ENCODE assay signal across 14 cellular contexts in genomic region chr3:29284578-29284977, GRCh38. TPM values are rescaled to one million over a fixed set of nuclear protein-coding genes. Genes with fewer than 3 reads are reported as not detected.
DNase-seq lines count a peak whose midpoint lies in the region; ATAC-seq, FAIRE-seq and TF ChIP-seq lines count a peak whose summit lies in the region.
"Had no signal": no experiment of that assay in that cellular context is flagged by ENCODE, and none has a peak within 500 bp of the region (broad histone marks: within the 10 kb centered on the region; RNA-seq: fewer than 3 reads in every experiment).

No MANE protein-coding gene starts in this region.

- no peak for TF ChIP-seq CTCF in GM12878 (IDR thresholded peaks at IDR 0.05 in 2 of 3, conservative IDR thresholded peaks at IDR 0.05 in 1 of 3; ENCODE audit: control insufficient read depth in 2 of 3, extremely low read depth in 1 of 3, insufficient read depth in 1 of 3, low read depth in 3 of 3, low read length in 3 of 3)
- no peak for TF ChIP-seq CTCF in gastroesophageal sphincter (IDR thresholded peaks at IDR 0.05)
- TF ChIP-seq CTCF in GM20000 (IDR thresholded peaks at IDR 0.05; ENCODE audit: extremely low read depth, missing control alignments) = no peak
- TF ChIP-seq CTCF in colonic mucosa (IDR thresholded peaks at IDR 0.05) = no peak

- no peak overlapping the region for H3K27ac ChIP-seq in CD4-positive, CD25-positive, alpha-beta regulatory T cell (ENCODE audit: insufficient read depth, low read length, poor library complexity, severe bottlenecking)
- H3K27ac ChIP-seq in GM12878 (ENCODE audit: control insufficient read depth, insufficient read depth) (no peak overlapping the region; the same call in 1 of the 2 replicates), gastroesophageal sphincter (peak overlapping the region in 2 of 4 donors; percentile 85 to 89), colonic mucosa (no peak overlapping the region)
- H3K27ac ChIP-seq: BLaER1 treated with 17β-estradiol and CSF1 and Interleukin-3, amounts not matched to agents 10 nM and 100 nM had no signal

- SMC1A ChIA-PET in GM12878 (lab: Charles Lee; ENCODE audit: uncharacterized antibody, unreplicated experiment) = interaction anchor here (1.0 to 15.7 kb wide), 10 partner anchors 15 to 122 kb away, joined by 3 to 307 read pairs (median 4); no protein-coding TSS in a partner anchor

- CTCF ChIA-PET in GM12878 (lab: Yijun Ruan, JAX) = interaction anchor here (0.6 to 1.4 kb wide), 3 partner anchors 35 to 48 kb away, joined by 3 to 4 read pairs (median 4); no protein-coding TSS in a partner anchor

- H3K27ac Mint-ChIP-seq in CD4-positive, CD25-positive, alpha-beta regulatory T cell = no peak overlapping the region

- no peaks in the 10 kb centered on the region for H3K27me3 Mint-ChIP-seq in CD4-positive, CD25-positive, alpha-beta regulatory T cell

- no peaks in the 10 kb centered on the region for H3K9me3 Mint-ChIP-seq in CD4-positive, CD25-positive, alpha-beta regulatory T cell
- H3K9me3 Mint-ChIP-seq: activated T-cell treated with anti-CD3 and anti-CD28 coated beads, Interleukin-2, amount 50 U/mL, for 4 hours; H9; WTC11 had no signal

- H3K4me2 ChIP-seq in GM12878 (ENCODE audit: control insufficient read depth, insufficient read depth) (0 out of 2 replicates have a peak overlapping the region, but pooled peaks have one; percentile 7), skeletal muscle satellite cell (ENCODE audit: low read length) (peak overlapping the region; percentile 83)

- intact Hi-C loops in GM12878 (cut with micrococcal nuclease; ENCODE audit: unreplicated experiment) (loop anchor here (5.0 to 10.0 kb wide), 3 partner anchors 143 to 403 kb away; no protein-coding TSS in a partner anchor), colonic mucosa (cut with DNase I) (no loop called here)

- FAIRE-seq in GM12878 (lab: Jason Lieb, UNC) = no peak

- peak overlapping the region in 3 of 4 donors; percentile 14 to 89 (median 58) for H3K4me3 Mint-ChIP-seq in CD4-positive, CD25-positive, alpha-beta regulatory T cell
- H3K4me3 Mint-ChIP-seq: activated T-cell treated with anti-CD3 and anti-CD28 coated beads, Interleukin-2, amount 50 U/mL, for 4 hours; H9 had no signal

- WGBS in GM12878 (ENCODE audit: insufficient coverage, insufficient replicate concordance, low lambda C conversion rate, missing lambda C conversion rate) = 50% methylated on average over 3 of the region's 3 CpGs
- 44 to 50% methylated on average over 3 of the region's 3 CpGs for WGBS in gastroesophageal sphincter (ENCODE audit: low coverage in 1 of 2), 2 donors

- peak in 1 of 3 donors; percentile 37 for DNase-seq in CD4-positive, CD25-positive, alpha-beta regulatory T cell
- DNase-seq in GM12878 (ENCODE audit: low read depth, low spot score) (no peak), middle frontal gyrus (ENCODE audit: extremely low spot score, low spot score) (no peak), GM20000 (ENCODE audit: low spot score) (no peak), colonic mucosa (no peak), NCI-H1930 (lab: John Stamatoyannopoulos, UW) (no peak)
- DNase-seq: activated T-cell treated with anti-CD3 and anti-CD28 coated beads, Interleukin-2, amount 50 U/mL, for 4 hours; H9; NCI-H2227 treated with DMSO at 0.1 percent for 48 hours; SHP77 had no signal

- RAD21 ChIA-PET in GM12878 (lab: Charles Lee; ENCODE audit: unreplicated experiment) = interaction anchor here (0.7 to 1.7 kb wide), 9 partner anchors 8 to 68 kb away, joined by 3 to 16 read pairs (median 4); no protein-coding TSS in a partner anchor

- no peak for TF ChIP-seq RAD21 in GM12878 (IDR thresholded peaks at IDR 0.05; ENCODE audit: insufficient read depth, low read depth, low read length)

- no peak overlapping the region for H2AFZ ChIP-seq in GM12878 (ENCODE audit: control insufficient read depth, low read depth, low read length)

- no peaks in the 10 kb centered on the region for H3K9me3 ChIP-seq in CD4-positive, CD25-positive, alpha-beta regulatory T cell (ENCODE audit: control insufficient read depth in 2 of 2, low read length in 2 of 2)
- no peaks in the 10 kb centered on the region for H3K9me3 ChIP-seq in GM12878 (replicated peaks; ENCODE audit: control insufficient read depth, insufficient read depth, low read length)
- no peaks in the 10 kb centered on the region for H3K9me3 ChIP-seq in gastroesophageal sphincter
- H3K9me3 ChIP-seq in skeletal muscle satellite cell (replicated peaks; ENCODE audit: low read length) = no peaks in the 10 kb centered on the region
- no peaks in the 10 kb centered on the region for H3K9me3 ChIP-seq in colonic mucosa
- H3K9me3 ChIP-seq: BLaER1 treated with 17β-estradiol and CSF1 and Interleukin-3, amounts not matched to agents 10 nM and 100 nM had no signal

- ATAC-seq in CD4-positive, CD25-positive, alpha-beta regulatory T cell (ENCODE audit: low read depth in 2 of 2) = no peak
- ATAC-seq in GM12878 (no peak), gastroesophageal sphincter (no peak)
- ATAC-seq: activated T-cell treated with anti-CD3 and anti-CD28 coated beads, Interleukin-2, amount 50 U/mL, for 4 hours; WTC11 had no signal

- H3K79me2 ChIP-seq in GM12878 (ENCODE audit: control insufficient read depth, insufficient read depth, low read length) = peaks cover 17% of the 10 kb centered on the region

- no peaks in the 10 kb centered on the region for H3K27me3 ChIP-seq in CD4-positive, CD25-positive, alpha-beta regulatory T cell (ENCODE audit: control insufficient read depth, insufficient read depth, low read length)
- H3K27me3 ChIP-seq in GM12878 (replicated peaks in 1 of 2; ENCODE audit: control insufficient read depth in 2 of 2, insufficient read depth in 2 of 2, low read length in 1 of 2) = no peaks in the 10 kb centered on the region
- H3K27me3 ChIP-seq in gastroesophageal sphincter = no peaks in the 10 kb centered on the region
- H3K27me3 ChIP-seq in skeletal muscle satellite cell (ENCODE audit: control insufficient read depth, insufficient read depth, low read length) = no peaks in the 10 kb centered on the region
- no peaks in the 10 kb centered on the region for H3K27me3 ChIP-seq in colonic mucosa
- H3K27me3 ChIP-seq: BLaER1 treated with 17β-estradiol and CSF1 and Interleukin-3, amounts not matched to agents 10 nM and 100 nM had no signal

- H3K4me1 Mint-ChIP-seq in CD4-positive, CD25-positive, alpha-beta regulatory T cell = peaks cover 6 to 58% (median 21%) of the 10 kb centered on the region in 4 donors

- in situ Hi-C loops in GM12878 (cut with MboI) = no loop called here

- POLR2A ChIA-PET in GM12878 (lab: Charles Lee) = interaction anchor here (0.6 to 1.3 kb wide), 5 partner anchors 10 to 49 kb away, joined by 3 read pairs; no protein-coding TSS in a partner anchor

- TF ChIP-seq POLR2A in GM12878 (IDR thresholded peaks at IDR 0.05; ENCODE audit: low read depth, low read length) (no peak), gastroesophageal sphincter (IDR thresholded peaks at IDR 0.05) (no peak)

- TF ChIP-seq EP300 in GM12878 (IDR thresholded peaks at IDR 0.05; ENCODE audit: borderline replicate concordance in 1 of 2, control insufficient read depth in 1 of 2, low read depth in 2 of 2, low read length in 2 of 2) (no peak), gastroesophageal sphincter (IDR thresholded peaks at IDR 0.05) (no peak)

- H3K36me3 ChIP-seq in CD4-positive, CD25-positive, alpha-beta regulatory T cell (ENCODE audit: control insufficient read depth, insufficient read depth, low read length) = no peaks in the 10 kb centered on the region
- no peaks in the 10 kb centered on the region for H3K36me3 ChIP-seq in GM12878 (ENCODE audit: control insufficient read depth in 2 of 2, insufficient read depth in 2 of 2, low read length in 1 of 2)
- H3K36me3 ChIP-seq in gastroesophageal sphincter = no peaks in the 10 kb centered on the region
- H3K36me3 ChIP-seq in skeletal muscle satellite cell (ENCODE audit: insufficient read depth, low read length) = no peaks in the 10 kb centered on the region
- no peaks in the 10 kb centered on the region for H3K36me3 ChIP-seq in colonic mucosa
- H3K36me3 ChIP-seq: BLaER1 treated with 17β-estradiol and CSF1 and Interleukin-3, amounts not matched to agents 10 nM and 100 nM had no signal

- H3K36me3 Mint-ChIP-seq in CD4-positive, CD25-positive, alpha-beta regulatory T cell = no peaks in the 10 kb centered on the region
- H3K36me3 Mint-ChIP-seq: WTC11 had no signal

- peaks cover 8% of the 10 kb centered on the region for H3K4me1 ChIP-seq in CD4-positive, CD25-positive, alpha-beta regulatory T cell (ENCODE audit: control insufficient read depth, insufficient read depth, low read length, poor library complexity, severe bottlenecking)
- H3K4me1 ChIP-seq in GM12878 (ENCODE audit: control insufficient read depth, insufficient read depth, low read length) (peaks cover 4% of the 10 kb centered on the region), gastroesophageal sphincter (peaks cover 0 to 36% (median 0%) of the 10 kb centered on the region in 3 donors), skeletal muscle satellite cell (ENCODE audit: control insufficient read depth, insufficient read depth, low read length) (peaks cover 26% of the 10 kb centered on the region), colonic mucosa (no peaks in the 10 kb centered on the region)

- H4K20me1 ChIP-seq in GM12878 (ENCODE audit: control insufficient read depth, insufficient read depth) = no peaks in the 10 kb centered on the region
- H4K20me1 ChIP-seq: BLaER1 treated with 17β-estradiol and CSF1 and Interleukin-3, amounts not matched to agents 10 nM and 100 nM had no signal

- no peak overlapping the region for H3K4me3 ChIP-seq in CD4-positive, CD25-positive, alpha-beta regulatory T cell (ENCODE audit: low read depth, low read length)
- H3K4me3 ChIP-seq in GM12878 (no peak overlapping the region), gastroesophageal sphincter (peak overlapping the region; percentile 61 to 74), skeletal muscle satellite cell (ENCODE audit: low read length) (peak overlapping the region; percentile 86), colonic mucosa (no peak overlapping the region)
- H3K4me3 ChIP-seq: BLaER1 treated with 17β-estradiol and CSF1 and Interleukin-3, amounts not matched to agents 10 nM and 100 nM had no signal

- no TSS peak for BruUV-seq in GM12878 (replicated peaks; lab: Mats Ljungman, UMichigan)

- H3K9ac ChIP-seq in GM12878 (ENCODE audit: control insufficient read depth, insufficient read depth, low read length) (no peak overlapping the region), skeletal muscle satellite cell (ENCODE audit: low read depth, low read length) (peak overlapping the region; percentile 88), colonic mucosa (ENCODE audit: low read depth in 2 of 2, low read length in 2 of 2) (no peak overlapping the region)
- H3K9ac ChIP-seq: BLaER1 treated with 17β-estradiol and CSF1 and Interleukin-3, amounts not matched to agents 10 nM and 100 nM had no signal

RNA-seq across cellular contexts. Expression of gene RBMS3, which starts 3.7 kb away (rescaled TPM):
- 5.9 TPM for total RNA-seq in CD4-positive, CD25-positive, alpha-beta regulatory T cell
- 10 to 100 TPM in 1 of 4 donors, 1 to 10 TPM in 3; 5.2 to 18.8 (median 9.0) TPM for polyA plus RNA-seq in CD4-positive, CD25-positive, alpha-beta regulatory T cell
- 56.8 and 65.8 TPM in 2 replicates for total RNA-seq in GM12878 (2013; cell fraction: nucleolus; rRNA removed)
- total RNA-seq in GM12878 (2014; rRNA removed) (3.8 and 4.8 TPM in 2 replicates), GM12878 (2014; rRNA removed; fragmentation: Illumina TruSeq; extraction: Trizol) (3.1 and 4.2 TPM in 2 replicates), GM12878 (2021) (3.4 and 4.4 TPM in 2 replicates), gastroesophageal sphincter (10 to 100 TPM; 51.5 to 76.0 (median 66.6) TPM), colonic mucosa (1 to 10 TPM; 2.8 to 9.6 TPM)
- polyA plus RNA-seq in GM12878 (2011; ENCODE audit: low read depth) = 0.67 TPM
- polyA plus RNA-seq in GM12878 (2011; rRNA removed) (4.0 and 4.7 TPM in 2 replicates), GM12878 (2014; fragmentation: Illumina TruSeq; extraction: Trizol) (1.3 and 1.7 TPM in 2 replicates), GM12878 (2014; fragmentation: Nextera tagmentation; extraction: Ambion mirVana) (1 to 10 TPM; 1.3 to 4.3 TPM), GM12878 (2014; rRNA removed) (0.79 and 1.3 TPM in 2 replicates), GM12878 (2016; fragmentation: Nextera tagmentation; extraction: Ambion mirVana) (1 to 10 TPM; 1.3 to 3.0 TPM)
- polyA plus RNA-seq in GM12878 (2011; cell fraction: cytosol; rRNA removed) = 3.5 and 4.0 TPM in 2 replicates
- 9.4 and 12.8 TPM in 2 replicates for polyA plus RNA-seq in GM12878 (2011; cell fraction: nucleus; rRNA removed)
- polyA plus RNA-seq in GM12878 (2012) = 1.8 and 2.0 TPM in 2 replicates
- 31.4 and 38.2 TPM in 2 replicates for polyA minus RNA-seq in GM12878 (2011; rRNA and poly(A)+ RNA removed)
- 6.5 and 7.1 TPM in 2 replicates for polyA minus RNA-seq in GM12878 (2011; cell fraction: cytosol; rRNA and poly(A)+ RNA removed)
- polyA minus RNA-seq in GM12878 (2011; cell fraction: nucleus; rRNA and poly(A)+ RNA removed) = 30.6 and 45.5 TPM in 2 replicates
- total RNA-seq in skeletal muscle satellite cell (2012; rRNA removed) = 24.5 and 25.6 TPM in 2 replicates

Comparison
In these comparisons a context has a peak if more than half of its experiments do, and no peak if none do; other contexts are left out.
1. H3K4me3 ChIP-seq: peak in gastroesophageal sphincter (2 of 2) and skeletal muscle satellite cell (single experiment); none in CD4-positive, CD25-positive, alpha-beta regulatory T cell (single experiment), GM12878 (single experiment) and colonic mucosa (single experiment).